ENCODE assay signal across 24 cellular contexts in genomic region chr7:31850066-31850465, GRCh38.
"Had no signal": no experiment of that assay in that cellular context is flagged by ENCODE, and none has a peak within 500 bp of the region (broad histone marks: within the 10 kb centered on the region; RNA-seq: fewer than 3 reads in every experiment).

No MANE protein-coding gene starts in this region.

- H3K9me3 Mint-ChIP-seq: activated naive CD8-positive, alpha-beta T cell treated with anti-CD3 and anti-CD28 coated beads, Interleukin-2, amount 10 ng/mL, durations not matched to agents 7 days and 5 days; activated T-helper 2 cell treated with anti-CD3 and anti-CD28 coated beads, Interferon-gamma antibody, Interleukin-2, Interleukin-4, amounts not matched to agents 10 μg/mL and 5 μg/mL and 100 μg/mL, durations not matched to agents 14 hours and 24 hours and 36 hours had no signal

- H3K27me3 Mint-ChIP-seq: activated B cell treated with CpG ODN at 0.5 μM for 24 hours; activated CD4-positive, alpha-beta T cell treated with anti-CD3 and anti-CD28 coated beads for 36 hours; activated naive CD8-positive, alpha-beta T cell treated with anti-CD3 and anti-CD28 coated beads, Interleukin-2, amount 10 ng/mL, durations not matched to agents 7 days and 5 days had no signal

- H3K4me1 ChIP-seq: lower lobe of right lung, sigmoid colon, testis, uterus had no signal

- H3K36me3 ChIP-seq: lower lobe of right lung, sigmoid colon, uterus had no signal

- H3K4me3 Mint-ChIP-seq: activated B cell treated with CpG ODN at 0.5 μM for 24 hours; activated CD4-positive, alpha-beta T cell treated with anti-CD3 and anti-CD28 coated beads for 36 hours; activated naive CD8-positive, alpha-beta T cell treated with anti-CD3 and anti-CD28 coated beads, Interleukin-2, amount 10 ng/mL, durations not matched to agents 7 days and 5 days; activated T-cell treated with anti-CD3 and anti-CD28 coated beads, Interleukin-2, amount 50 U/mL, for 4 hours; naive thymus-derived CD4-positive, alpha-beta T cell had no signal

- H3K27me3 ChIP-seq: heart right ventricle, sigmoid colon, testis, uterus had no signal

- DNase-seq: activated B cell treated with CpG ODN at 0.5 μM for 24 hours; activated CD4-positive, alpha-beta T cell treated with anti-CD3 and anti-CD28 coated beads for 36 hours; activated CD4-positive, alpha-beta T cell treated with anti-CD3 and anti-CD28 coated beads, Interleukin-2, amount 50 U/mL, for 48 hours; activated CD8-positive, alpha-beta memory T cell treated with anti-CD3 and anti-CD28 coated beads, Interleukin-2, amount 50 U/mL, for 48 hours; activated naive CD4-positive, alpha-beta T cell treated with Interleukin-2 at 50 U/mL for 16 hours; activated naive CD8-positive, alpha-beta T cell treated with anti-CD3 and anti-CD28 coated beads, Interleukin-2, amount 10 ng/mL, durations not matched to agents 7 days and 5 days; activated T-cell treated with anti-CD3 and anti-CD28 coated beads, Interleukin-2, amount 50 U/mL, for 4 hours; amygdala; foreskin fibroblast; heart right ventricle; lower lobe of right lung; naive thymus-derived CD4-positive, alpha-beta T cell; retina; sigmoid colon; stimulated activated CD4-positive, alpha-beta T cell treated with anti-CD3 and anti-CD28 coated beads, Interleukin-2, amount 100 ng/mL, for 48 hours; stimulated activated naive CD4-positive, alpha-beta T cell; T1000; testis; uterus had no signal

- H3K4me3 ChIP-seq: coronary artery, heart right ventricle, lower lobe of right lung, sigmoid colon, testis, uterus had no signal

- H3K4me1 Mint-ChIP-seq: activated B cell treated with CpG ODN at 0.5 μM for 24 hours; activated CD4-positive, alpha-beta T cell treated with anti-CD3 and anti-CD28 coated beads for 36 hours; activated naive CD8-positive, alpha-beta T cell treated with anti-CD3 and anti-CD28 coated beads, Interleukin-2, amount 10 ng/mL, durations not matched to agents 7 days and 5 days; naive thymus-derived CD4-positive, alpha-beta T cell had no signal

- H3K9me3 ChIP-seq: lower lobe of right lung, sigmoid colon, testis, uterus had no signal

- H3K36me3 Mint-ChIP-seq: activated naive CD8-positive, alpha-beta T cell treated with anti-CD3 and anti-CD28 coated beads, Interleukin-2, amount 10 ng/mL, durations not matched to agents 7 days and 5 days; naive thymus-derived CD4-positive, alpha-beta T cell had no signal

- H3K27ac Mint-ChIP-seq: activated B cell treated with CpG ODN at 0.5 μM for 24 hours; activated CD4-positive, alpha-beta T cell treated with anti-CD3 and anti-CD28 coated beads for 36 hours; activated naive CD8-positive, alpha-beta T cell treated with anti-CD3 and anti-CD28 coated beads, Interleukin-2, amount 10 ng/mL, durations not matched to agents 7 days and 5 days; activated T-helper 2 cell treated with anti-CD3 and anti-CD28 coated beads, Interferon-gamma antibody, Interleukin-2, Interleukin-4, amounts not matched to agents 10 μg/mL and 5 μg/mL and 100 μg/mL, durations not matched to agents 14 hours and 24 hours and 36 hours; naive thymus-derived CD4-positive, alpha-beta T cell; progenitor cell of endocrine pancreas had no signal

- H3K27ac ChIP-seq: coronary artery, epithelial cell of prostate, heart right ventricle, lower lobe of right lung, sigmoid colon, testis, uterus had no signal

- ATAC-seq: activated CD4-positive, alpha-beta T cell treated with anti-CD3 and anti-CD28 coated beads for 36 hours; activated T-cell treated with anti-CD3 and anti-CD28 coated beads, Interleukin-2, amount 50 U/mL, for 4 hours; heart right ventricle; left lobe of liver; lower lobe of right lung; naive thymus-derived CD4-positive, alpha-beta T cell had no signal
